Comparison of ENCODE assay signal across 8 cellular contexts in genomic region chr1:204286841-204287387, GRCh38.
A peak's percentile ranks its signal among the peaks of the same experiment; 100 is the strongest.
DNase-seq lines count a peak whose midpoint lies in the region; ATAC-seq and TF ChIP-seq lines count a peak whose summit lies in the region.

No MANE protein-coding gene starts in this region.

- H3K27me3 Mint-ChIP-seq in activated naive CD8-positive, alpha-beta T cell treated with anti-CD3 and anti-CD28 coated beads, Interleukin-2, amount 10 ng/mL, durations not matched to agents 7 days and 5 days, result peaks cover 27% of the 10 kb centered on the region

- peak overlapping the region; percentile 58 to 66 (median 61) for H3K27ac ChIP-seq in Peyer's patch

- H3K4me1 ChIP-seq in Peyer's patch, result peaks cover 0 to 38% (median 6%) of the 10 kb centered on the region in 4 donors

- no peaks in the 10 kb centered on the region for H3K9me3 ChIP-seq in Peyer's patch

- H3K9me3 Mint-ChIP-seq in activated naive CD8-positive, alpha-beta T cell treated with anti-CD3 and anti-CD28 coated beads, Interleukin-2, amount 10 ng/mL, durations not matched to agents 7 days and 5 days, result no peaks in the 10 kb centered on the region

- peak overlapping the region; percentile 84 for H3K27ac Mint-ChIP-seq in activated naive CD8-positive, alpha-beta T cell treated with anti-CD3 and anti-CD28 coated beads, Interleukin-2, amount 10 ng/mL, durations not matched to agents 7 days and 5 days

- peak overlapping the region; percentile 73 for H3K4me3 Mint-ChIP-seq in activated naive CD8-positive, alpha-beta T cell treated with anti-CD3 and anti-CD28 coated beads, Interleukin-2, amount 10 ng/mL, durations not matched to agents 7 days and 5 days

- H3K36me3 ChIP-seq in Peyer's patch, result no peaks in the 10 kb centered on the region

- no peaks in the 10 kb centered on the region for H3K36me3 Mint-ChIP-seq in activated naive CD8-positive, alpha-beta T cell treated with anti-CD3 and anti-CD28 coated beads, Interleukin-2, amount 10 ng/mL, durations not matched to agents 7 days and 5 days

- ATAC-seq in activated naive CD8-positive, alpha-beta T cell treated with anti-CD3 and anti-CD28 coated beads, Interleukin-2, amount 10 ng/mL, durations not matched to agents 7 days and 5 days (ENCODE audit: low read depth), result peak; percentile 78
- ATAC-seq in GM19023 (IDR thresholded peaks at IDR 0.05; ENCODE audit: unreplicated experiment) (no peak), GM21367 (IDR thresholded peaks at IDR 0.05; ENCODE audit: unreplicated experiment) (no peak)

- TF ChIP-seq CTCF in Peyer's patch (IDR thresholded peaks at IDR 0.05), result peak in 2 of 6 experiments; percentile 6 to 10

- DNase-seq in H4 (ENCODE audit: low spot score) (peak; percentile 47), Peyer's patch (peak in 2 of 3 donors; percentile 60 to 68), left kidney (ENCODE audit: low read depth, low spot score) (peak; percentile 50), NCI-H128 (lab: John Stamatoyannopoulos, UW; ENCODE audit: unreplicated experiment) (no peak)
- DNase-seq in activated naive CD8-positive, alpha-beta T cell treated with anti-CD3 and anti-CD28 coated beads, Interleukin-2, amount 10 ng/mL, durations not matched to agents 7 days and 5 days, result peak; percentile 48
- DNase-seq in stimulated activated CD8-positive, alpha-beta memory T cell treated with anti-CD3 and anti-CD28 coated beads, Interleukin-15, amount 100 ng/mL, for 4 hours (ENCODE audit: low read depth in 2 of 2), result peak; percentile 6 to 7

- peak overlapping the region in 3 of 4 donors; percentile 3 to 30 (median 18) for H3K4me3 ChIP-seq in Peyer's patch

- no peaks in the 10 kb centered on the region for H3K27me3 ChIP-seq in Peyer's patch

- H3K4me1 Mint-ChIP-seq in activated naive CD8-positive, alpha-beta T cell treated with anti-CD3 and anti-CD28 coated beads, Interleukin-2, amount 10 ng/mL, durations not matched to agents 7 days and 5 days, result peaks cover 18% of the 10 kb centered on the region

- no peak for TF ChIP-seq POLR2A in Peyer's patch (IDR thresholded peaks at IDR 0.05)

- POLR2A ChIA-PET in activated naive CD8-positive, alpha-beta T cell treated with anti-CD3 and anti-CD28 coated beads, Interleukin-2, amount 10 ng/mL, durations not matched to agents 7 days and 5 days (lab: Charles Lee), result no interaction called here
